8 cellular contexts compared by ENCODE assay signal in the genomic region with DNA sequence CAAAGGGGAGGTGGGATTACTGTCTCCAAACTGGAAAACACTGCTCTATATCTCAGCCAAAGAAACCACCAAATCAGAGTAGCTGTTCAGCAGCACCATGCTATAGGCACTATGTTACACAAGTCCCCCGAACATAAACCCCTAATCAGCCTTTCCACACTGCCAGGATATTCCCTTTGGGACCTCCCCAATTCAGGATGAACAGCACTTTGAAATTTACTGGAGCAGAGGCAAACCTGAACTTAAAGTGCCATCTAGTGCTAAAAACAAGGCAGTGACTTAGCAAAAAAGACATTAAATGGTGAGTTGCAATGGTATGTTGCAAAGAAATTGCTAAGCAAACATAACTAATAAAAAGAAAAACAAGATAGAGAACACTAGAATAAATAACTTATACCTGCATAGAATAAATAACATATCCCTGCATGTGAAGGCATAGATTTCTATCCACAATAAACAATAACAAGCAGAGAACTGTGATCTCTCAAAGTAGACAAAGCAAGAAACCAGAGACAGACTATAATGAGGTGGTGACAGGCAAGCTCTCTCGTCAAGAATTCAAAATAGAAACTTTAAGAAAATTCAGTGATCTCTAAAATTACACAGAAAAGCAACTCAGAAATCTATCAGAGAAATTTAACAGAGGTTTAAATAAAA.
A peak's percentile ranks its signal among the peaks of the same experiment; 100 is the strongest.
DNase-seq lines count a peak whose midpoint lies in the region; ATAC-seq and TF ChIP-seq lines count a peak whose summit lies in the region.

No MANE protein-coding gene starts in this region.

- no peak overlapping the region for H3K27ac ChIP-seq in lower lobe of right lung

- H3K27me3 ChIP-seq in adipocyte (replicated peaks; ENCODE audit: control insufficient read depth, insufficient read depth, low read length), result no peaks in the 10 kb centered on the region
- H3K27me3 ChIP-seq in lower lobe of right lung (ENCODE audit: low read depth), result no peaks in the 10 kb centered on the region

- H3K9ac ChIP-seq in adipocyte (ENCODE audit: low read length), result no peak overlapping the region

- DNase-seq in GM13977 (ENCODE audit: low spot score) (no peak), NCI-H1105 treated with DMSO at 0.1 percent for 48 hours (lab: John Stamatoyannopoulos, UW) (peak; percentile 75), adipocyte (ENCODE audit: low read depth) (peak; percentile 67), lower lobe of right lung (no peak), KG1 (lab: John Stamatoyannopoulos, UW) (no peak), nucleus accumbens (lab: John Stamatoyannopoulos, UW) (no peak)

- H3K9me3 ChIP-seq in adipocyte (ENCODE audit: control insufficient read depth, low read length), result no peaks in the 10 kb centered on the region
- H3K9me3 ChIP-seq in lower lobe of right lung, result no peaks in the 10 kb centered on the region

- no peaks in the 10 kb centered on the region for H3K4me1 ChIP-seq in adipocyte (ENCODE audit: control insufficient read depth, insufficient read depth, low read length)
- no peaks in the 10 kb centered on the region for H3K4me1 ChIP-seq in lower lobe of right lung

- in situ Hi-C loops in GM13977 (cut with MboI; ENCODE audit: low pct_unique_long_range_greater_than_20kb, low sequenced_read_pairs, unreplicated experiment), result loop anchor here (25.0 kb wide), 1 partner anchor 663 kb away; no protein-coding TSS in a partner anchor

- TF ChIP-seq CTCF in GM13977 (IDR thresholded peaks at IDR 0.05; ENCODE audit: extremely low read depth, insufficient read depth, missing control alignments) (peak; percentile 61), lower lobe of right lung (IDR thresholded peaks at IDR 0.05) (peak; percentile 64)

- H3K36me3 ChIP-seq in adipocyte (ENCODE audit: control insufficient read depth, insufficient read depth, low read length, severe bottlenecking), result no peaks in the 10 kb centered on the region
- H3K36me3 ChIP-seq in lower lobe of right lung, result no peaks in the 10 kb centered on the region

- peak; percentile 23 to 32 for ATAC-seq in lower lobe of right lung
- ATAC-seq in HG03571 (IDR thresholded peaks at IDR 0.05; ENCODE audit: unreplicated experiment), result no peak
- no peak for ATAC-seq in HG03135 (IDR thresholded peaks at IDR 0.05; ENCODE audit: unreplicated experiment)

- intact Hi-C loops in lower lobe of right lung (cut with DNase I), result no loop called here

- no peak overlapping the region for H3K4me3 ChIP-seq in adipocyte (ENCODE audit: low read length)
- no peak overlapping the region for H3K4me3 ChIP-seq in lower lobe of right lung

Comparison
In these comparisons a context has a peak if more than half of its experiments do, and no peak if none do; other contexts are left out.
1. DNase-seq: peak in NCI-H1105 treated with DMSO at 0.1 percent for 48 hours (single experiment) and adipocyte (single experiment); none in GM13977 (single experiment), lower lobe of right lung (single experiment), KG1 (single experiment) and nucleus accumbens (0 of 56).
2. ATAC-seq: peak in lower lobe of right lung (2 of 2); none in HG03571 (single experiment) and HG03135 (single experiment).